In the genomic region with DNA sequence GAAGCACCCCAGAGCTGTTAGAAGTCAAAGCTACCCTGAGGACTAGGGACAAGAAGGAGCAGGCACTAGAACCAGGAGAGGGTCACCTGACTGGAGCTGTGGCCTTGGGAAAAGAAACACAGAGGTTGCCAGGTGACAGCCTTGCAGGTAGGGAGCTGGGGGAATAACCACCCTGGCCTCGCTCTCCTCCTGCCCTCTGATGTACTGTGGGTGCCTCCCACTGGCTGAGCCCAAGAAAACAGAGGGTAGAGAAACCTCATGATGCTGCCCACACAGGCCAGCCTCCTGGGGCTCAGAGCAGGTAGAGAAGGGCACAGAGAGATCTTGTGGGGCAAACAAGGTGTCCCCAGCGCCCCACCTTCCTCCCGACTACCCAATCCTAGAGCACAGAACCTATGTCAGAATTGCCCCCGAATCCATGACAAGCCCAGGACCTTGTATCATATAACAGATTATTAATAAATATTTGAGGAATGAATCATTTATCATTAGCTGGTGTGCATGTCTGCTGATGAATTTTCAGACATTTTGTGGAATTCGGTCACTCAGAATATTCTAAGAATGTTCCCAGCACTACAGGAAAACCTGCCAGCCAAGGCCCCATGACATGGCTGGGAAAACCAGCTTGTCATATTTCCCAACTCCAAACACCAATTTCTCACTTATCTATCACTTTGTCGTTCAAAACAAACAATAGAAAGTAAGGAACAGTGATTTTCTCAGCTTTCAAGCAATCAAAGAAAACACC, we compare ENCODE assay signal across 9 cellular contexts. TPM values are rescaled to one million over a fixed set of nuclear protein-coding genes. Genes with fewer than 3 reads are reported as not detected.
A peak's percentile ranks its signal among the peaks of the same experiment; 100 is the strongest.
DNase-seq lines count a peak whose midpoint lies in the region; ATAC-seq, FAIRE-seq and TF ChIP-seq lines count a peak whose summit lies in the region.
"Had no signal": no experiment of that assay in that cellular context is flagged by ENCODE, and none has a peak within 500 bp of the region (broad histone marks: within the 10 kb centered on the region; RNA-seq: fewer than 3 reads in every experiment).

No MANE protein-coding gene starts in this region.

- POLR2A ChIA-PET in A549 (lab: Yijun Ruan, JAX), result no interaction called here
- POLR2A ChIA-PET in PC-3 (lab: Charles Lee; ENCODE audit: unreplicated experiment), result no interaction called here

- CTCF ChIA-PET in A549 (lab: Yijun Ruan, JAX) (interaction anchor here (0.6 to 14.2 kb wide), 7 partner anchors 11 to 839 kb away, joined by 3 to 570 read pairs (median 4); no protein-coding TSS in a partner anchor), PC-3 (lab: Charles Lee) (no interaction called here)

- TF ChIP-seq EP300 in A549 (IDR thresholded peaks at IDR 0.05), result no peak

- ATAC-seq in A549, result peak in 1 of 2 experiments; percentile 10; a peak in 2 of 6 replicates
- ATAC-seq in PC-3, result no peak; the same call in 1 of the 2 replicates
- ATAC-seq in GM21619 (IDR thresholded peaks at IDR 0.05; ENCODE audit: unreplicated experiment), result no peak
- no peak for ATAC-seq in GM18502 (IDR thresholded peaks at IDR 0.05; ENCODE audit: poor library complexity, unreplicated experiment)
- ATAC-seq in HG02610 (IDR thresholded peaks at IDR 0.05; ENCODE audit: unreplicated experiment), result no peak
- ATAC-seq in GM21529 (IDR thresholded peaks at IDR 0.05; ENCODE audit: unreplicated experiment), result no peak

- no peaks in the 10 kb centered on the region for H3K36me3 ChIP-seq in H7 (replicated peaks; ENCODE audit: control insufficient read depth, insufficient read depth, low read length)
- no peaks in the 10 kb centered on the region for H3K36me3 ChIP-seq in PC-3 (ENCODE audit: low read depth, low read length)
- H3K36me3 ChIP-seq in hepatocyte (replicated peaks; ENCODE audit: insufficient read depth, low read depth), result no peaks in the 10 kb centered on the region

- TF ChIP-seq CTCF in A549 (IDR thresholded peaks at IDR 0.05) (no peak), PC-3 (conservative IDR thresholded peaks at IDR 0.05; ENCODE audit: low read depth, low read length) (0 out of 2 replicates have a peak, but pooled peaks have one; percentile 17), hepatocyte (IDR thresholded peaks at IDR 0.05; ENCODE audit: poor library complexity) (no peak)

- peak; percentile 38 to 46; a peak in 3 of 5 replicates for TF ChIP-seq RAD21 in A549 (conservative IDR thresholded peaks at IDR 0.05 in 1 of 2, IDR thresholded peaks at IDR 0.05 in 1 of 2)

- TF ChIP-seq POLR2A in A549 (IDR thresholded peaks at IDR 0.05; ENCODE audit: low read length), result no peak

- no peaks in the 10 kb centered on the region for H4K20me1 ChIP-seq in PC-3 (ENCODE audit: low read length)
- no peaks in the 10 kb centered on the region for H4K20me1 ChIP-seq in hepatocyte (ENCODE audit: insufficient read depth, poor library complexity, severe bottlenecking)

- H3K27me3 ChIP-seq in H7 (ENCODE audit: control insufficient read depth, insufficient read depth, low read length) (peaks cover 1% of the 10 kb centered on the region; the same call in 1 of the 2 replicates), PC-3 (ENCODE audit: low read length) (no peaks in the 10 kb centered on the region), hepatocyte (no peaks in the 10 kb centered on the region)

- 0 out of 2 replicates have a peak overlapping the region, but pooled peaks have one; percentile 32 for H2AFZ ChIP-seq in PC-3 (ENCODE audit: low read length)
- no peak overlapping the region for H2AFZ ChIP-seq in hepatocyte

- no peaks in the 10 kb centered on the region for H3F3A ChIP-seq in PC-3 (ENCODE audit: low read length, unreplicated experiment)

- H3K9ac ChIP-seq in PC-3 (ENCODE audit: low read length), result no peak overlapping the region

- no peaks in the 10 kb centered on the region for H3K4me1 ChIP-seq in A549
- H3K4me1 ChIP-seq in PC-3 (ENCODE audit: insufficient read depth, low read length), result peaks cover 6% of the 10 kb centered on the region; the same call in 1 of the 2 replicates
- H3K4me1 ChIP-seq in hepatocyte (ENCODE audit: insufficient read depth), result no peaks in the 10 kb centered on the region

- no TSS peak for BruUV-seq in PC-3 (replicated peaks; lab: Mats Ljungman, UMichigan)

- DNase-seq in A549 (ENCODE audit: low read depth in 1 of 2, low spot score in 1 of 2) (no peak), H7 (peak; percentile 59), PC-3 (peak; percentile 32), hepatocyte (ENCODE audit: low spot score) (peak; percentile 75)
- DNase-seq: CD4-positive, CD25-positive, alpha-beta regulatory T cell had no signal

- H3K4me3 ChIP-seq in A549 (no peak overlapping the region), H7 (ENCODE audit: insufficient read depth, low read depth, low read length) (no peak overlapping the region), PC-3 (ENCODE audit: low read length) (no peak overlapping the region), hepatocyte (no peak overlapping the region)

- no peak for FAIRE-seq in A549 (lab: Jason Lieb, UNC)

- H3K4me2 ChIP-seq in A549 (no peak overlapping the region), PC-3 (ENCODE audit: low read length) (no peak overlapping the region), hepatocyte (no peak overlapping the region)

- H3K9me3 ChIP-seq in A549 (no peaks in the 10 kb centered on the region), PC-3 (ENCODE audit: low read length) (no peaks in the 10 kb centered on the region), hepatocyte (ENCODE audit: low read depth) (no peaks in the 10 kb centered on the region)

- 38% methylated on average over 6 of the region's 6 CpGs for WGBS in A549 (ENCODE audit: missing lambda C conversion rate)
- 71% methylated on average over 6 of the region's 6 CpGs for WGBS in hepatocyte (ENCODE audit: low lambda C conversion rate, missing lambda C conversion rate)

- no peaks in the 10 kb centered on the region for H3K79me2 ChIP-seq in PC-3 (ENCODE audit: low read length)
- no peaks in the 10 kb centered on the region for H3K79me2 ChIP-seq in hepatocyte

- no peaks in the 10 kb centered on the region for H3K9me2 ChIP-seq in PC-3 (replicated peaks; ENCODE audit: low read length)
- H3K9me2 ChIP-seq in hepatocyte (replicated peaks; ENCODE audit: insufficient read depth), result no peaks in the 10 kb centered on the region

- intact Hi-C loops in PC-3 (cut with micrococcal nuclease), result loop anchor here (5.0 kb wide), 1 partner anchor 693 kb away; no protein-coding TSS in a partner anchor

- H3K27ac ChIP-seq in A549, result peak overlapping the region in 1 of 2 experiments; percentile 13; a peak in 1 of 6 replicates
- no peak overlapping the region for H3K27ac ChIP-seq in PC-3 (ENCODE audit: low read length)
- H3K27ac ChIP-seq in hepatocyte, result no peak overlapping the region

TF ChIP-seq in A549, 52 proteins besides CTCF, POLR2A, EP300 and RAD21:
- TF ChIP-seq, protein P1, sequence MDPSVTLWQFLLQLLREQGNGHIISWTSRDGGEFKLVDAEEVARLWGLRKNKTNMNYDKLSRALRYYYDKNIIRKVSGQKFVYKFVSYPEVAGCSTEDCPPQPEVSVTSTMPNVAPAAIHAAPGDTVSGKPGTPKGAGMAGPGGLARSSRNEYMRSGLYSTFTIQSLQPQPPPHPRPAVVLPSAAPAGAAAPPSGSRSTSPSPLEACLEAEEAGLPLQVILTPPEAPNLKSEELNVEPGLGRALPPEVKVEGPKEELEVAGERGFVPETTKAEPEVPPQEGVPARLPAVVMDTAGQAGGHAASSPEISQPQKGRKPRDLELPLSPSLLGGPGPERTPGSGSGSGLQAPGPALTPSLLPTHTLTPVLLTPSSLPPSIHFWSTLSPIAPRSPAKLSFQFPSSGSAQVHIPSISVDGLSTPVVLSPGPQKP (IDR thresholded peaks at IDR 0.05; ENCODE audit: low read depth, low read length), result no peak
- TF ChIP-seq ZFP36 (IDR thresholded peaks at IDR 0.05; ENCODE audit: borderline replicate concordance, partially characterized antibody), result no peak
- TF ChIP-seq FOSL2 (IDR thresholded peaks at IDR 0.05), result no peak
- TF ChIP-seq FOSL2 (CRISPR knock-in tag; IDR thresholded peaks at IDR 0.05), result peak; percentile 33; the same call in 1 of the 2 replicates
- 0 out of 3 replicates have a peak, but pooled peaks have one; percentile 19 for TF ChIP-seq SMC3 (IDR thresholded peaks at IDR 0.05)
TF ChIP-seq in A549: peak in this region for 2.

RNA-seq across cellular contexts. Expression of a gene that starts 59.8 kb away (rescaled TPM):
- polyA plus RNA-seq in A549 (2011; rRNA removed), result 1.8 and 2.3 TPM in 2 replicates
- polyA plus RNA-seq in A549 (2012; cell fraction: cytosol; rRNA removed), result 4.0 and 6.6 TPM in 2 replicates
- polyA plus RNA-seq in A549 (2012; cell fraction: nucleus; rRNA removed), result 7.4 and 9.9 TPM in 2 replicates
- 3.0 to 4.6 TPM (median 4.2 TPM) in 3 replicates for polyA plus RNA-seq in A549 (2017; fragmentation: RNase III; extraction: RNeasy Plus Mini Kit Qiagen cat#74134 plus additional on column Dnase treatment)
- polyA minus RNA-seq in A549 (2011; rRNA and poly(A)+ RNA removed), result 1.5 and 1.6 TPM in 2 replicates
- total RNA-seq in H7 (2014; rRNA removed; shearing (Covaris generic)), result 9.9 and 14.3 TPM in 2 replicates
- 0.58 and 1.0 TPM in 2 replicates for total RNA-seq in PC-3 (2014; rRNA removed)
- 6.9 and 10.0 TPM in 2 replicates for total RNA-seq in hepatocyte
- polyA plus RNA-seq in hepatocyte, result 2.6 and 4.8 TPM in 2 replicates
- polyA plus RNA-seq: CD4-positive, CD25-positive, alpha-beta regulatory T cell had no signal

Comparison
In these comparisons a context has a peak if more than half of its experiments do, and no peak if none do; other contexts are left out.
1. DNase-seq: peak in H7 (single experiment), PC-3 (single experiment) and hepatocyte (single experiment); none in A549 (0 of 2).